8 cellular contexts compared by ENCODE assay signal in genomic region chr15:73633111-73633990, GRCh38. TPM values are rescaled to one million over a fixed set of nuclear protein-coding genes. Genes with fewer than 3 reads are reported as not detected.
A peak's percentile ranks its signal among the peaks of the same experiment; 100 is the strongest.
DNase-seq lines count a peak whose midpoint lies in the region; ATAC-seq and TF ChIP-seq lines count a peak whose summit lies in the region.

TSS of gene NPTN (minus strand) at chr15:73633389. CDS start at chr15:73633215, 174 bp downstream.

- ATAC-seq in GM21515 (IDR thresholded peaks at IDR 0.05; ENCODE audit: unreplicated experiment): peak; percentile 85

- H4K20me1 ChIP-seq in OCI-LY3 (ENCODE audit: insufficient read depth, low read length): peaks cover 37% of the 10 kb centered on the region

- TF ChIP-seq CTCF in OCI-LY3 (IDR thresholded peaks at IDR 0.05; ENCODE audit: low read depth, low read length): no peak

- peak within 1 kb of the TSS; percentile 67 for H2AFZ ChIP-seq in OCI-LY3 (ENCODE audit: low read depth, low read length)

- peak within 1 kb of the TSS; percentile 97 for H3K4me2 ChIP-seq in OCI-LY3 (ENCODE audit: low read length)

- peaks cover 46% of the 10 kb centered on the region for H3K79me2 ChIP-seq in OCI-LY3 (ENCODE audit: low read length)

- H3K4me3 ChIP-seq in OCI-LY3 (ENCODE audit: low read length) (peak within 1 kb of the TSS; percentile 88), mononuclear cell (ENCODE audit: low read length) (peak within 1 kb of the TSS; percentile 65)

- H3K9me3 ChIP-seq in OCI-LY3 (ENCODE audit: insufficient read depth, low read length) (no peaks in the 10 kb centered on the region), mononuclear cell (ENCODE audit: low read depth, low read length) (no peaks in the 10 kb centered on the region)

- H3K36me3 ChIP-seq in OCI-LY3 (replicated peaks; ENCODE audit: low read depth, low read length): no peaks in the 10 kb centered on the region

- peak within 1 kb of the TSS; percentile 74 for H3K9ac ChIP-seq in OCI-LY3 (ENCODE audit: low read length)

- H3K4me1 ChIP-seq in OCI-LY3 (ENCODE audit: low read length): peaks cover 26% of the 10 kb centered on the region
- H3K4me1 ChIP-seq in mononuclear cell (ENCODE audit: insufficient read depth, low read length): peaks cover 50% of the 10 kb centered on the region

- H3K27ac ChIP-seq in OCI-LY3 (ENCODE audit: low read length): no peak within 1 kb of the TSS

- peaks cover 12% of the 10 kb centered on the region; the same call in 1 of the 2 replicates for H3K27me3 ChIP-seq in OCI-LY3 (ENCODE audit: low read depth, low read length)
- peaks cover 3% of the 10 kb centered on the region for H3K27me3 ChIP-seq in mononuclear cell (ENCODE audit: insufficient read depth, low read length)

- DNase-seq in D341Med (ENCODE audit: low spot score) (peak; percentile 96), HuH-7 (ENCODE audit: low spot score) (peak; percentile 91), activated T-cell treated with anti-CD3 and anti-CD28 coated beads for 1 hour (ENCODE audit: low read depth) (peak; percentile 96), epidermal melanocyte (ENCODE audit: insufficient read length, low spot score) (peak; percentile 81)
- DNase-seq in stimulated activated CD8-positive, alpha-beta memory T cell treated with anti-CD3 and anti-CD28 coated beads, Interleukin-4, amount 100 ng/mL, for 1 hour (ENCODE audit: low read depth in 2 of 2, low spot score in 1 of 2): peak; percentile 93 to 96

RNA-seq across cellular contexts. Expression of gene NPTN, which starts in this region (rescaled TPM):
- total RNA-seq in mononuclear cell: 40.4 TPM
